16 cellular contexts compared by ENCODE assay signal in the genomic region with DNA sequence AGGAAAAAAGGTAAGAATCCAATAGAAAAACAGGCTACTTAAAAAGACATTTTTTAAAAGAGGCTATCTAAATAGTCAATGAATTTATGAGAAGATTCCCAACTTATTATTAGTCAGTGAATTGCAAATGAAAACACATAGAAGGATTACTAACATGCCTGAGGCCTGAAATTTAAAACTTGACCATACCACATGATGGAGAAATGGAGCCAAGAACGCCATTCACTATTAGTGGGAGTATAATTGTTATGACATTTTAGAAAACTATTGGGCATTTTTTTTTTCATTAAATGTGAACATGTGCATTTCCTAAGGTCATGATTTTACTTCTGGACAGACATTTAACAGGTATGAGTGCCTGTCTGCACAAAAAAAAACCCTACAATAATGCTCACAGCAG. TPM values are rescaled to one million over a fixed set of nuclear protein-coding genes. Genes with fewer than 3 reads are reported as not detected.
DNase-seq lines count a peak whose midpoint lies in the region; ATAC-seq and TF ChIP-seq lines count a peak whose summit lies in the region.
"Had no signal": no experiment of that assay in that cellular context is flagged by ENCODE, and none has a peak within 500 bp of the region (broad histone marks: within the 10 kb centered on the region; RNA-seq: fewer than 3 reads in every experiment).

No MANE protein-coding gene starts in this region.

- POLR2A ChIA-PET in RWPE1 (lab: Yijun Ruan, JAX; ENCODE audit: low non-redundant PET), result no interaction called here

- intact Hi-C loops in aorta (cut with DNase I), result no loop called here

- H3K4me3 ChIP-seq in aorta (ENCODE audit: low read length in 2 of 2), result no peak overlapping the region

- CTCF ChIA-PET in RWPE1 (lab: Yijun Ruan, JAX), result interaction anchor here (1.1 kb wide), 1 partner anchor 93 kb away, joined by 4 read pairs; no protein-coding TSS in a partner anchor

- DNase-seq in ELR (ENCODE audit: low read depth) (peak; percentile 46), RWPE1 (ENCODE audit: low spot score) (peak; percentile 32), epithelial cell of prostate (ENCODE audit: low read depth, low spot score) (peak; percentile 27), stromal cell of bone marrow (ENCODE audit: low read depth) (peak; percentile 38), NCI-H1436 (lab: John Stamatoyannopoulos, UW) (no peak), anterior cingulate cortex (lab: John Stamatoyannopoulos, UW) (no peak), aorta (no peak)
- DNase-seq: ACHN; CD4-positive, alpha-beta memory T cell; H9; NCI-H1417 treated with DMSO at 0.1 percent for 48 hours; NCI-H2081; NCI-H524; NK-92 treated with Interleukin-12 subunit alpha and Interleukin-12 subunit beta, amount 100 ng/mL, for 24 hours had no signal

- H3K27ac ChIP-seq in RWPE1 (no peak overlapping the region), epithelial cell of prostate (no peak overlapping the region), aorta (ENCODE audit: low read depth in 1 of 2, low read length in 2 of 2) (no peak overlapping the region)

- no peaks in the 10 kb centered on the region for H3K9me3 ChIP-seq in aorta (ENCODE audit: control insufficient read depth, low read length)

- TF ChIP-seq CTCF in RWPE1 (conservative IDR thresholded peaks at IDR 0.05; ENCODE audit: low read depth), result no peak

- ATAC-seq in aorta (ENCODE audit: low FRiP score), result no peak
- ATAC-seq: HepG2, Right ventricle myocardium inferior had no signal

- H3K36me3 ChIP-seq in aorta (ENCODE audit: control insufficient read depth in 1 of 2, insufficient read depth in 2 of 2, low read length in 1 of 2), result no peaks in the 10 kb centered on the region

- 48 to 50% methylated on average over 1 of the region's 1 CpG for WGBS in aorta, 2 donors

- no peaks in the 10 kb centered on the region for H3K4me1 ChIP-seq in aorta (ENCODE audit: control insufficient read depth in 1 of 2, insufficient read depth in 2 of 2, low read length in 2 of 2)

- no peaks in the 10 kb centered on the region for H3K27me3 ChIP-seq in aorta (ENCODE audit: control insufficient read depth in 1 of 2, insufficient read depth in 2 of 2, low read length in 1 of 2)

RNA-seq across cellular contexts. Expression of a gene that starts 24.8 kb away (rescaled TPM):
- total RNA-seq in aorta, result not detected
- not detected for polyA plus RNA-seq in aorta
- total RNA-seq: CD4-positive, alpha-beta memory T cell; H9; HepG2; Right ventricle myocardium inferior had no signal
- polyA plus RNA-seq: CD4-positive, alpha-beta memory T cell; HepG2 had no signal

RNA-seq across cellular contexts. Expression of a gene that starts 53.5 kb away (rescaled TPM):
- total RNA-seq in aorta, result not detected
- not detected for polyA plus RNA-seq in aorta
- total RNA-seq: CD4-positive, alpha-beta memory T cell; H9; HepG2 had no signal
- polyA plus RNA-seq: CD4-positive, alpha-beta memory T cell; HepG2 had no signal

Comparison
In these comparisons a context has a peak if more than half of its experiments do, and no peak if none do; other contexts are left out.
1. DNase-seq: peak in ELR (single experiment), RWPE1 (single experiment), epithelial cell of prostate (single experiment) and stromal cell of bone marrow (single experiment); none in NCI-H1436 (single experiment), anterior cingulate cortex (0 of 58) and aorta (0 of 2).